ENCODE assay signal across 21 cellular contexts in the genomic region with DNA sequence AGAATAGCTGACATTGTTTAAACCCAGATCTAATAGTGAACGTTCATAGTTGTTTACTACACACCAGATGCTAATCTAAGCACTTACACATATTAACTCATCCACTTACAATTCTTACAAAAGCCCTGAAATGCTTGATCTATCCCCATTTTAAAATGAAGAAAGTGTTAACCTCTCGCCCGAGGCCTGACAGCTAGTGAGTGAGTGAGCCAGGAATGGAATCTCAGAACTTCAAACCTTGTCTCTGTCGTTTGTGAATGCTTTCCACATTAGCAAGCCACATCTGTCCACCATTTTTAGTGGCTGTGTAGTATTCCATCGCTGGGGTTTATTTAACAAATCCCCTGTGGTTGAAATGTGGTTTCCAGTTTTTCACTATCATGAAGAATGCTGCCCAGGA. TPM values are rescaled to one million over a fixed set of nuclear protein-coding genes. Genes with fewer than 3 reads are reported as not detected.
A peak's percentile ranks its signal among the peaks of the same experiment; 100 is the strongest.
DNase-seq lines count a peak whose midpoint lies in the region; ATAC-seq and TF ChIP-seq lines count a peak whose summit lies in the region.
"Had no signal": no experiment of that assay in that cellular context is flagged by ENCODE, and none has a peak within 500 bp of the region (broad histone marks: within the 10 kb centered on the region; RNA-seq: fewer than 3 reads in every experiment).

No MANE protein-coding gene starts in this region.

- no peak for DNase-seq in left ventricle myocardium inferior
- no peak for DNase-seq in left cardiac atrium
- no peak for DNase-seq in esophagus muscularis mucosa (ENCODE audit: extremely low spot score)
- peak; percentile 86 to 97 for DNase-seq in trophoblast cell
- DNase-seq in vagina (ENCODE audit: extremely low spot score in 2 of 2), result no peak
- no peak for DNase-seq in effector CD8-positive, alpha-beta T cell (lab: John Stamatoyannopoulos, UW)
- no peak for DNase-seq in nucleus accumbens (lab: John Stamatoyannopoulos, UW)
- DNase-seq: AML-193; DMS53; GOT3; KBM-7; MG63; NCI-H2029; NCI-H446; NCI-H524 treated with DMSO at 0.1 percent for 48 hours; NCI-H82; NK-92 treated with Interleukin-12 subunit alpha and Interleukin-12 subunit beta, amount 100 ng/mL, for 24 hours; PC-3 had no signal

- no peak overlapping the region for H3K4me2 ChIP-seq in trophoblast cell (ENCODE audit: low read length)

- no peak overlapping the region for H4K91ac ChIP-seq in trophoblast cell (ENCODE audit: low read depth, low read length)

- TF ChIP-seq POLR2A in esophagus muscularis mucosa (IDR thresholded peaks at IDR 0.05; ENCODE audit: low read depth), result no peak
- no peak for TF ChIP-seq POLR2A in vagina (IDR thresholded peaks at IDR 0.05)

- H3K36me3 ChIP-seq in left ventricle myocardium inferior (no peaks in the 10 kb centered on the region), esophagus muscularis mucosa (no peaks in the 10 kb centered on the region), trophoblast cell (ENCODE audit: control insufficient read depth in 1 of 2, insufficient read depth in 2 of 2, low read length in 2 of 2) (no peaks in the 10 kb centered on the region), vagina (no peaks in the 10 kb centered on the region)
- H3K36me3 ChIP-seq: BLaER1 treated with 17β-estradiol and CSF1 and Interleukin-3, amounts not matched to agents 10 nM and 100 nM; HAP-1; MG63 had no signal

- H3K4me3 ChIP-seq in left ventricle myocardium inferior (no peak overlapping the region), esophagus muscularis mucosa (no peak overlapping the region), trophoblast cell (ENCODE audit: low read depth, low read length) (no peak overlapping the region), vagina (no peak overlapping the region)
- H3K4me3 ChIP-seq: BLaER1 treated with 17β-estradiol and CSF1 and Interleukin-3, amounts not matched to agents 10 nM and 100 nM; HAP-1; MG63 had no signal

- H2BK120ac ChIP-seq in trophoblast cell (ENCODE audit: insufficient read depth, low read length, poor library complexity), result no peak overlapping the region

- H3K79me1 ChIP-seq in trophoblast cell (ENCODE audit: low read length), result no peaks in the 10 kb centered on the region

- H3K27ac ChIP-seq in left ventricle myocardium inferior (replicated peaks) (peak overlapping the region; percentile 79), esophagus muscularis mucosa (replicated peaks in 1 of 4) (peak overlapping the region in 3 of 4 donors; percentile 27 to 40 (median 28)), trophoblast cell (ENCODE audit: low read depth, low read length) (no peak overlapping the region), vagina (peak overlapping the region; percentile 59)
- H3K27ac ChIP-seq: BLaER1 treated with 17β-estradiol and CSF1 and Interleukin-3, amounts not matched to agents 10 nM and 100 nM had no signal

- H3K18ac ChIP-seq in trophoblast cell (ENCODE audit: low read length), result no peak overlapping the region

- no peak overlapping the region for H2BK5ac ChIP-seq in trophoblast cell (ENCODE audit: low read depth, low read length, poor library complexity)

- peaks cover 9% of the 10 kb centered on the region for H3K4me1 ChIP-seq in left ventricle myocardium inferior
- no peaks in the 10 kb centered on the region for H3K4me1 ChIP-seq in esophagus muscularis mucosa
- H3K4me1 ChIP-seq in trophoblast cell (ENCODE audit: control insufficient read depth in 1 of 2, insufficient read depth in 2 of 2, low read length in 2 of 2), result no peaks in the 10 kb centered on the region
- no peaks in the 10 kb centered on the region for H3K4me1 ChIP-seq in vagina
- H3K4me1 ChIP-seq: HAP-1 had no signal

- H4K12ac ChIP-seq in trophoblast cell (ENCODE audit: low read depth, low read length), result no peak overlapping the region

- no peak overlapping the region for H4K8ac ChIP-seq in trophoblast cell (ENCODE audit: low read depth, low read length)

- no peaks in the 10 kb centered on the region for H3K79me2 ChIP-seq in trophoblast cell (ENCODE audit: control insufficient read depth, insufficient read depth, low read length, poor library complexity)

- H3K9me3 ChIP-seq in left ventricle myocardium inferior (replicated peaks) (peaks cover 25% of the 10 kb centered on the region), esophagus muscularis mucosa (no peaks in the 10 kb centered on the region), trophoblast cell (ENCODE audit: insufficient read depth, low read depth, low read length) (peaks cover 2% of the 10 kb centered on the region), vagina (no peaks in the 10 kb centered on the region)

- H2BK12ac ChIP-seq in trophoblast cell (ENCODE audit: low read length), result no peak overlapping the region

- H3K27me3 ChIP-seq in left ventricle myocardium inferior (ENCODE audit: low read depth) (no peaks in the 10 kb centered on the region), esophagus muscularis mucosa (no peaks in the 10 kb centered on the region), trophoblast cell (ENCODE audit: insufficient read depth, low read length) (no peaks in the 10 kb centered on the region), vagina (no peaks in the 10 kb centered on the region)
- H3K27me3 ChIP-seq: BLaER1 treated with 17β-estradiol and CSF1 and Interleukin-3, amounts not matched to agents 10 nM and 100 nM had no signal

- H3K9ac ChIP-seq in trophoblast cell (ENCODE audit: low read length), result no peak overlapping the region
- H3K9ac ChIP-seq: BLaER1 treated with 17β-estradiol and CSF1 and Interleukin-3, amounts not matched to agents 10 nM and 100 nM had no signal

- no peak overlapping the region for H3K14ac ChIP-seq in trophoblast cell (ENCODE audit: low read length)

- TF ChIP-seq CTCF in left ventricle myocardium inferior (IDR thresholded peaks at IDR 0.05; ENCODE audit: borderline replicate concordance) (no peak), esophagus muscularis mucosa (IDR thresholded peaks at IDR 0.05) (no peak), vagina (IDR thresholded peaks at IDR 0.05) (no peak)

- 72% methylated on average over 5 of the region's 5 CpGs for WGBS in esophagus muscularis mucosa
- WGBS in trophoblast cell (ENCODE audit: extremely low coverage, insufficient coverage, insufficient read length), result no CpG with 5 or more reads among the region's 5 CpGs

- no peak for ATAC-seq in left cardiac atrium
- no peak for ATAC-seq in GM21619 (IDR thresholded peaks at IDR 0.05; ENCODE audit: unreplicated experiment)
- ATAC-seq: PC-3 had no signal

- no peak for TF ChIP-seq EP300 in esophagus muscularis mucosa (IDR thresholded peaks at IDR 0.05)

- H3K23ac ChIP-seq in trophoblast cell (ENCODE audit: low read length), result no peak overlapping the region

- no peak overlapping the region for H3K4ac ChIP-seq in trophoblast cell (ENCODE audit: low read depth, low read length)

- H2AK5ac ChIP-seq in trophoblast cell (ENCODE audit: low read length), result no peak overlapping the region

- intact Hi-C loops in left ventricle myocardium inferior (cut with micrococcal nuclease), result no loop called here
- intact Hi-C loops in left cardiac atrium (cut with DNase I), result no loop called here
- intact Hi-C loops in esophagus muscularis mucosa (cut with DNase I), result no loop called here
- intact Hi-C loops in vagina (cut with DNase I), result no loop called here

- H2AFZ ChIP-seq in trophoblast cell (ENCODE audit: insufficient read depth, low read length, poor library complexity), result no peak overlapping the region

RNA-seq across cellular contexts. Expression of a gene that starts 24.9 kb away (rescaled TPM):
- 24.0 TPM for total RNA-seq in left ventricle myocardium inferior
- 10 to 100 TPM; 20.6 to 33.6 TPM for total RNA-seq in left cardiac atrium
- 10 to 100 TPM; 34.1 to 87.1 (median 60.2) TPM for total RNA-seq in esophagus muscularis mucosa
- 0.37 and 0.45 TPM in 2 replicates for polyA plus RNA-seq in trophoblast cell (2013)
- 30.9 TPM for total RNA-seq in vagina

Comparison
In these comparisons a context has a peak if more than half of its experiments do, and no peak if none do; other contexts are left out.
1. DNase-seq: peak in trophoblast cell (2 of 2); none in left ventricle myocardium inferior (single experiment), left cardiac atrium (single experiment), esophagus muscularis mucosa (single experiment), vagina (0 of 2), effector CD8-positive, alpha-beta T cell (single experiment) and nucleus accumbens (0 of 56).